12 cellular contexts compared by ENCODE assay signal in genomic region chr16:20897897-20898296, GRCh38. TPM values are rescaled to one million over a fixed set of nuclear protein-coding genes. Genes with fewer than 3 reads are reported as not detected.
A peak's percentile ranks its signal among the peaks of the same experiment; 100 is the strongest.
DNase-seq lines count a peak whose midpoint lies in the region; ATAC-seq and TF ChIP-seq lines count a peak whose summit lies in the region.
"Had no signal": no experiment of that assay in that cellular context is flagged by ENCODE, and none has a peak within 500 bp of the region (broad histone marks: within the 10 kb centered on the region; RNA-seq: fewer than 3 reads in every experiment).

No MANE protein-coding gene starts in this region.

- H3K36me3 Mint-ChIP-seq in memory B cell (peaks cover 4% of the 10 kb centered on the region), type B pancreatic cell (peaks cover 27% of the 10 kb centered on the region)

- DNase-seq in right atrium auricular region (ENCODE audit: low spot score) = no peak
- DNase-seq in Right ventricle myocardium inferior (ENCODE audit: missing footprints) = no peak
- no peak for DNase-seq in brain microvascular endothelial cell
- no peak for DNase-seq in memory B cell (ENCODE audit: low spot score in 2 of 2)
- DNase-seq in type B pancreatic cell (ENCODE audit: extremely low spot score, unreplicated experiment) = no peak
- no peak for DNase-seq in NCI-H2227 treated with DMSO at 0.1 percent for 48 hours (lab: John Stamatoyannopoulos, UW)
- DNase-seq: activated T-cell treated with anti-CD3 and anti-CD28 coated beads for 4 hours, COR-L47, NCI-H187 treated with DMSO at 0.1 percent for 48 hours had no signal

- in situ Hi-C loops in brain microvascular endothelial cell (cut with HindIII; ENCODE audit: low pct_ligation_motif_present, low sequenced_read_pairs) = no loop called here

- H3K4me3 Mint-ChIP-seq in memory B cell = no peak overlapping the region
- H3K4me3 Mint-ChIP-seq in type B pancreatic cell = peak overlapping the region; percentile 94

- H3K27me3 Mint-ChIP-seq in memory B cell (no peaks in the 10 kb centered on the region), type B pancreatic cell (no peaks in the 10 kb centered on the region)

- H3K4me1 Mint-ChIP-seq in memory B cell (peaks cover 30% of the 10 kb centered on the region), type B pancreatic cell (ENCODE audit: unreplicated experiment) (peaks cover 36% of the 10 kb centered on the region)

- ATAC-seq in Right ventricle myocardium inferior = no peak
- no peak for ATAC-seq in memory B cell (ENCODE audit: low read depth)
- ATAC-seq in GM18870 (IDR thresholded peaks at IDR 0.05; ENCODE audit: unreplicated experiment) = no peak
- no peak for ATAC-seq in GM18907 (IDR thresholded peaks at IDR 0.05; ENCODE audit: unreplicated experiment)

- H3K27ac ChIP-seq in right atrium auricular region (peak overlapping the region; percentile 24 to 96), brain microvascular endothelial cell (peak overlapping the region; percentile 11)
- H3K27ac ChIP-seq: SK-N-MC had no signal

- TF ChIP-seq CTCF in right atrium auricular region (IDR thresholded peaks at IDR 0.05) (no peak), brain microvascular endothelial cell (IDR thresholded peaks at IDR 0.05; ENCODE audit: low read depth, low read length, missing control alignments) (no peak), type B pancreatic cell (conservative IDR thresholded peaks at IDR 0.05) (no peak)

- H3K9me3 Mint-ChIP-seq in memory B cell = no peaks in the 10 kb centered on the region
- no peaks in the 10 kb centered on the region for H3K9me3 Mint-ChIP-seq in type B pancreatic cell

- no peaks in the 10 kb centered on the region for H3K27me3 ChIP-seq in right atrium auricular region
- no peaks in the 10 kb centered on the region for H3K27me3 ChIP-seq in brain microvascular endothelial cell (replicated peaks)

- no peaks in the 10 kb centered on the region for H3K9me3 ChIP-seq in right atrium auricular region

- peaks cover 18% of the 10 kb centered on the region for H3K36me3 ChIP-seq in right atrium auricular region
- H3K36me3 ChIP-seq in brain microvascular endothelial cell (replicated peaks) = peaks cover 8% of the 10 kb centered on the region

- peak overlapping the region in 1 of 2 donors; percentile 2 for H3K4me3 ChIP-seq in right atrium auricular region
- H3K4me3 ChIP-seq in brain microvascular endothelial cell (ENCODE audit: low read depth, low read length) = no peak overlapping the region
- H3K4me3 ChIP-seq: SK-N-MC had no signal

- intact Hi-C loops in Right ventricle myocardium inferior (cut with DNase I) = no loop called here

- H3K27ac Mint-ChIP-seq in memory B cell = peak overlapping the region; percentile 3
- peak overlapping the region; percentile 14 for H3K27ac Mint-ChIP-seq in type B pancreatic cell

- H3K4me1 ChIP-seq in right atrium auricular region = peaks cover 0 to 54% of the 10 kb centered on the region in 2 donors

RNA-seq across cellular contexts. Expression of gene DCUN1D3, which starts 2.3 kb away (rescaled TPM):
- total RNA-seq in right atrium auricular region (10 to 100 TPM in 1 of 2 donors, 1 to 10 TPM in 1; 10.0 to 13.4 TPM), Right ventricle myocardium inferior (15.8 TPM), type B pancreatic cell (ENCODE audit: low replicate concordance) (12.9 and 13.5 TPM in 2 replicates)

RNA-seq across cellular contexts. Expression of gene LYRM1, which starts 2.7 kb away (rescaled TPM):
- total RNA-seq in right atrium auricular region = 10 to 100 TPM; 54.2 to 58.7 TPM
- 58.1 TPM for total RNA-seq in Right ventricle myocardium inferior
- total RNA-seq in type B pancreatic cell (ENCODE audit: low replicate concordance) = 30.6 and 31.7 TPM in 2 replicates
